13 cellular contexts compared by ENCODE assay signal in the genomic region with DNA sequence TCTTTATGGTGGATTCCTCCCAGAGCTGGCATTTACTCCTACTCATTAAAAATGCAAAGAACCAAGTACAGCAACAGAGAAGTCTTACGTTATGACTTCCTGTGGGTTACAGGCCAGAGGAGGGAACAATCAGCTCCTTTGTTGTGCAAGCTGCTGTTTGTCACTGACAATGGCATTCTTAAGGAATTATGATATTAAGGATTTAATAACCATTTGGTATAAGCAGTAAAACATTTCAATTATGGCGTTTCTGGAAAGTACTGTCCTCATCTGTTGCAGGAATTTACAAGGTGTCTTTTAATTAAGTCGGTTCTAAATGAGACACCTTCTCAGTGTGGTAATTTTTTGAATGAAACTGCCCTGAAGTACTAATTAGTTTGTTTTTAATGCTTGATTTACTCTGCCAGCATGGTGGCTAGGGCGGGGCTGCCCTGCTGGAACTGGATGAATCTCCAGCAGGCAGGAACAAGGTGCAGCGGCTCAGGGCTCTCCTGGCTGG. TPM values are rescaled to one million over a fixed set of nuclear protein-coding genes. Genes with fewer than 3 reads are reported as not detected.
DNase-seq lines count a peak whose midpoint lies in the region; ATAC-seq and TF ChIP-seq lines count a peak whose summit lies in the region.
"Had no signal": no experiment of that assay in that cellular context is flagged by ENCODE, and none has a peak within 500 bp of the region (broad histone marks: within the 10 kb centered on the region; RNA-seq: fewer than 3 reads in every experiment).

No MANE protein-coding gene starts in this region.

- H3K36me3 Mint-ChIP-seq in activated naive CD4-positive, alpha-beta T cell treated with anti-CD3 and anti-CD28 coated beads, Interleukin-2, amount 50 U/mL, for 24 hours, result no peaks in the 10 kb centered on the region
- H3K36me3 Mint-ChIP-seq in HFFc6 (ENCODE audit: low read depth), result no peaks in the 10 kb centered on the region
- H3K36me3 Mint-ChIP-seq: naive B cell had no signal

- peak overlapping the region; percentile 82 for H3K27ac Mint-ChIP-seq in activated naive CD4-positive, alpha-beta T cell treated with anti-CD3 and anti-CD28 coated beads, Interleukin-2, amount 50 U/mL, for 24 hours
- no peak overlapping the region for H3K27ac Mint-ChIP-seq in HFFc6
- H3K27ac Mint-ChIP-seq: activated B cell treated with CpG ODN at 0.5 μM for 24 hours had no signal

- TF ChIP-seq CTCF in foreskin keratinocyte (conservative IDR thresholded peaks at IDR 0.05) (no peak), upper lobe of right lung (IDR thresholded peaks at IDR 0.05) (no peak), HFFc6 (IDR thresholded peaks at IDR 0.05) (no peak), GM13976 (IDR thresholded peaks at IDR 0.05; ENCODE audit: borderline replicate concordance, control extremely low read depth, extremely low read depth, insufficient read depth, missing control alignments) (no peak)

- in situ Hi-C loops in GM13976 (cut with MboI; ENCODE audit: low sequenced_read_pairs, unreplicated experiment), result no loop called here

- peaks cover 55% of the 10 kb centered on the region for H3K4me1 Mint-ChIP-seq in activated naive CD4-positive, alpha-beta T cell treated with anti-CD3 and anti-CD28 coated beads, Interleukin-2, amount 50 U/mL, for 24 hours
- peaks cover 4% of the 10 kb centered on the region; the same call in 1 of the 2 replicates for H3K4me1 Mint-ChIP-seq in HFFc6 (ENCODE audit: low read depth)

- H3K27me3 ChIP-seq in foreskin keratinocyte, result no peaks in the 10 kb centered on the region
- no peaks in the 10 kb centered on the region for H3K27me3 ChIP-seq in upper lobe of right lung

- H3K9me3 ChIP-seq in upper lobe of right lung, result no peaks in the 10 kb centered on the region

- DNase-seq in activated naive CD4-positive, alpha-beta T cell treated with Interleukin-2 at 50 U/mL for 16 hours, result no peak
- peak in 1 of 2 donors; percentile 63 for DNase-seq in foreskin keratinocyte
- DNase-seq in upper lobe of right lung, result no peak
- no peak for DNase-seq in HFFc6
- DNase-seq in GM13976 (ENCODE audit: low spot score), result no peak
- DNase-seq: activated B cell treated with CpG ODN at 0.5 μM for 24 hours, DMS79 treated with DMSO at 0.1 percent for 48 hours, erythroblast, MM.1S, naive B cell had no signal

- no peak overlapping the region for H3K27ac ChIP-seq in foreskin keratinocyte
- H3K27ac ChIP-seq in upper lobe of right lung, result no peak overlapping the region

- no peaks in the 10 kb centered on the region for H3K9me3 Mint-ChIP-seq in activated naive CD4-positive, alpha-beta T cell treated with anti-CD3 and anti-CD28 coated beads, Interleukin-2, amount 50 U/mL, for 24 hours
- no peaks in the 10 kb centered on the region for H3K9me3 Mint-ChIP-seq in HFFc6
- H3K9me3 Mint-ChIP-seq: activated B cell treated with CpG ODN at 0.5 μM for 24 hours, naive B cell had no signal

- peak overlapping the region; percentile 72 for H3K4me3 Mint-ChIP-seq in activated naive CD4-positive, alpha-beta T cell treated with anti-CD3 and anti-CD28 coated beads, Interleukin-2, amount 50 U/mL, for 24 hours
- H3K4me3 Mint-ChIP-seq in HFFc6, result no peak overlapping the region
- H3K4me3 Mint-ChIP-seq: activated B cell treated with CpG ODN at 0.5 μM for 24 hours had no signal

- no peaks in the 10 kb centered on the region for H3K27me3 Mint-ChIP-seq in activated naive CD4-positive, alpha-beta T cell treated with anti-CD3 and anti-CD28 coated beads, Interleukin-2, amount 50 U/mL, for 24 hours
- H3K27me3 Mint-ChIP-seq in HFFc6 (ENCODE audit: insufficient read depth), result peaks cover 33% of the 10 kb centered on the region
- H3K27me3 Mint-ChIP-seq: activated B cell treated with CpG ODN at 0.5 μM for 24 hours had no signal

- H3K4me3 ChIP-seq in upper lobe of right lung, result no peak overlapping the region

- ATAC-seq in SK-N-SH treated with all-trans-retinoic acid at 6 μM for 48 hours, result peak; percentile 57; the same call in 2 of the 3 replicates
- peak; percentile 42 for ATAC-seq in foreskin keratinocyte
- peak; percentile 47 for ATAC-seq in upper lobe of right lung
- ATAC-seq in GM21737 (IDR thresholded peaks at IDR 0.05; ENCODE audit: unreplicated experiment), result no peak

- H3K4me1 ChIP-seq in foreskin keratinocyte (peaks cover 8% of the 10 kb centered on the region), upper lobe of right lung (no peaks in the 10 kb centered on the region)

- intact Hi-C loops in upper lobe of right lung (cut with DNase I), result no loop called here

- no peaks in the 10 kb centered on the region for H3K36me3 ChIP-seq in upper lobe of right lung

TF ChIP-seq in SK-N-SH treated with all-trans-retinoic acid at 6 μM for 48 hours, 23 proteins besides CTCF, POLR2A, EP300 and RAD21:
- TF ChIP-seq TCF4 (CRISPR knock-in tag; IDR thresholded peaks at IDR 0.05; ENCODE audit: borderline replicate concordance) (no peak), ISL1 (CRISPR knock-in tag; IDR thresholded peaks at IDR 0.05) (peak; percentile 60), ZC3H10 (CRISPR knock-in tag; IDR thresholded peaks at IDR 0.05) (no peak), ZFP3 (CRISPR knock-in tag; IDR thresholded peaks at IDR 0.05) (no peak), ZNF8 (CRISPR knock-in tag; IDR thresholded peaks at IDR 0.05) (no peak)
- TF ChIP-seq, protein P1, sequence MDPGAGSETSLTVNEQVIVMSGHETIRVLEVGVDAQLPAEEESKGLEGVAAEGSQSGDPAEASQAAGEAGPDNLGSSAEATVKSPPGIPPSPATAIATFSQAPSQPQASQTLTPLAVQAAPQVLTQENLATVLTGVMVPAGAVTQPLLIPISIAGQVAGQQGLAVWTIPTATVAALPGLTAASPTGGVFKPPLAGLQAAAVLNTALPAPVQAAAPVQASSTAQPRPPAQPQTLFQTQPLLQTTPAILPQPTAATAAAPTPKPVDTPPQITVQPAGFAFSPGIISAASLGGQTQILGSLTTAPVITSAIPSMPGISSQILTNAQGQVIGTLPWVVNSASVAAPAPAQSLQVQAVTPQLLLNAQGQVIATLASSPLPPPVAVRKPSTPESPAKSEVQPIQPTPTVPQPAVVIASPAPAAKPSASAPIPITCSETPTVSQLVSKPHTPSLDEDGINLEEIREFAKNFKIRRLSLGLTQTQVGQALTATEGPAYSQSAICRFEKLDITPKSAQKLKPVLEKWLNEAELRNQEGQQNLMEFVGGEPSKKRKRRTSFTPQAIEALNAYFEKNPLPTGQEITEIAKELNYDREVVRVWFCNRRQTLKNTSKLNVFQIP (CRISPR knock-in tag; IDR thresholded peaks at IDR 0.05; ENCODE audit: borderline replicate concordance, low read depth), result no peak
TF ChIP-seq in SK-N-SH treated with all-trans-retinoic acid at 6 μM for 48 hours: peak in this region for 1.

RNA-seq across cellular contexts. Expression of gene VDAC1, which starts 49.1 kb away (rescaled TPM):
- total RNA-seq in foreskin keratinocyte (369 and 392 TPM in 2 replicates), upper lobe of right lung (112 TPM)
- polyA plus RNA-seq in foreskin keratinocyte, result 278 and 321 TPM in 2 replicates
- 100 to 1,000 TPM; 276 to 324 (median 316) TPM for total RNA-seq in HFFc6 (2021; fragmentation: NEBNext Ultra II Directional; extraction: Animal tissue kit (Norgen Biotek cat#: 25700))
